In the genomic region with DNA sequence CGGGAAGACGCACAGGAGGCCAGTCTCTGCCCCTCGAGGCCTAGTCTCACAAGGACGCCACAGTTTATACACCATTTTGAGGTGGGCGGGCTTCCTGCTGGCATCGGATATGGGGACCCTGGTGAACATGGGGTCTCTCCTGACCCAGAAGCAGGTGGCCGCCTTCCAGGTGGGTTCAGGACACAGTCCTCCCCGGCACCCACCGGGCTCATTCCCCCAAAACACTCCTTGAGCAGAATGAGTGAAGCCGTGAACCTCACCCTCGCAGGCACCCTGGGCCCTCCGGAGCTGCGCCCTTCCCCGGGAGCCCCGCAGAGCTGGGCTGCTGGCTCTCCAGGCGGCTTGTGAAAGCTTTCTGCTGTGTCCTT, we compare ENCODE assay signal across 15 cellular contexts. TPM values are rescaled to one million over a fixed set of nuclear protein-coding genes. Genes with fewer than 3 reads are reported as not detected.
A peak's percentile ranks its signal among the peaks of the same experiment; 100 is the strongest.
DNase-seq lines count a peak whose midpoint lies in the region; ATAC-seq and TF ChIP-seq lines count a peak whose summit lies in the region.
"Had no signal": no experiment of that assay in that cellular context is flagged by ENCODE, and none has a peak within 500 bp of the region (broad histone marks: within the 10 kb centered on the region; RNA-seq: fewer than 3 reads in every experiment).

No MANE protein-coding gene starts in this region.

- CTCF ChIA-PET in CD8-positive, alpha-beta T cell (lab: Charles Lee) = interaction anchor here (7.9 kb wide), 1 partner anchor 23 kb away, joined by 51 read pairs; no protein-coding TSS in a partner anchor

- no peak overlapping the region for H2AFZ ChIP-seq in SU-DHL-6 (ENCODE audit: low read depth, low read length, severe bottlenecking)

- H3K4me1 ChIP-seq in CD8-positive, alpha-beta T cell (ENCODE audit: insufficient read depth, low read length) = peaks cover 67% of the 10 kb centered on the region
- H3K4me1 ChIP-seq in psoas muscle = peaks cover 55% of the 10 kb centered on the region

- no peaks in the 10 kb centered on the region for H3K27me3 Mint-ChIP-seq in CD8-positive, alpha-beta T cell (ENCODE audit: low read depth)
- H3K27me3 Mint-ChIP-seq in effector memory CD8-positive, alpha-beta T cell = no peaks in the 10 kb centered on the region

- H3K4me3 Mint-ChIP-seq in CD8-positive, alpha-beta T cell = peak overlapping the region; percentile 91
- H3K4me3 Mint-ChIP-seq in effector memory CD8-positive, alpha-beta T cell = peak overlapping the region; percentile 58 to 83

- no peaks in the 10 kb centered on the region for H3K9me3 Mint-ChIP-seq in CD8-positive, alpha-beta T cell
- no peaks in the 10 kb centered on the region for H3K9me3 Mint-ChIP-seq in effector memory CD8-positive, alpha-beta T cell

- peaks cover 8% of the 10 kb centered on the region; the same call in 1 of the 2 replicates for H3F3A ChIP-seq in SU-DHL-6 (ENCODE audit: insufficient read depth)

- H4K20me1 ChIP-seq in SU-DHL-6 (ENCODE audit: low read depth, low read length) = no peaks in the 10 kb centered on the region

- no peak for ATAC-seq in CD8-positive, alpha-beta T cell
- no peak for ATAC-seq in effector memory CD8-positive, alpha-beta T cell (replicated peaks)
- ATAC-seq in psoas muscle = no peak
- no peak for ATAC-seq in GM21576 (IDR thresholded peaks at IDR 0.05; ENCODE audit: unreplicated experiment)
- no peak for ATAC-seq in GM19395 (IDR thresholded peaks at IDR 0.05; ENCODE audit: unreplicated experiment)

- H3K9me3 ChIP-seq in CD8-positive, alpha-beta T cell (ENCODE audit: low read length) = no peaks in the 10 kb centered on the region
- no peaks in the 10 kb centered on the region for H3K9me3 ChIP-seq in SU-DHL-6 (ENCODE audit: insufficient read depth, low read length)
- H3K9me3 ChIP-seq in psoas muscle = no peaks in the 10 kb centered on the region
- H3K9me3 ChIP-seq: MG63 had no signal

- no peaks in the 10 kb centered on the region for H3K36me3 ChIP-seq in CD8-positive, alpha-beta T cell (ENCODE audit: insufficient read depth, low read length)
- H3K36me3 ChIP-seq in SU-DHL-6 (ENCODE audit: low read length) = no peaks in the 10 kb centered on the region
- no peaks in the 10 kb centered on the region for H3K36me3 ChIP-seq in psoas muscle (ENCODE audit: insufficient read depth in 1 of 2, low read depth in 1 of 2)
- H3K36me3 ChIP-seq: MG63 had no signal

- 82 to 93% (median 87%) methylated on average over 16 of the region's 16 CpGs for WGBS in psoas muscle, 3 donors

- peak overlapping the region; percentile 94 for H3K27ac Mint-ChIP-seq in CD8-positive, alpha-beta T cell
- peak overlapping the region; percentile 84 to 94 for H3K27ac Mint-ChIP-seq in effector memory CD8-positive, alpha-beta T cell

- DNase-seq in CD8-positive, alpha-beta T cell = no peak
- DNase-seq in effector memory CD8-positive, alpha-beta T cell = no peak
- DNase-seq in psoas muscle (peak; percentile 18 to 52), AML-193 (lab: John Stamatoyannopoulos, UW) (no peak)
- DNase-seq in NK-92 treated with Interleukin-12 subunit alpha and Interleukin-12 subunit beta, amount 100 ng/mL, for 24 hours (lab: John Stamatoyannopoulos, UW) = no peak
- DNase-seq: COR-L47; cortex of kidney; kidney glomerular epithelial cell; MG63; NCI-H446; stimulated activated CD4-positive, alpha-beta T cell treated with anti-CD3 and anti-CD28 coated beads, Interleukin-2, amount 100 ng/mL, for 24 hours; stimulated activated naive CD4-positive, alpha-beta T cell treated with Interleukin-2 at 50 U/mL for 16 hours had no signal

- H3K27me3 ChIP-seq in CD8-positive, alpha-beta T cell (ENCODE audit: insufficient read depth, low read length) = no peaks in the 10 kb centered on the region
- H3K27me3 ChIP-seq in SU-DHL-6 (ENCODE audit: low read length) (no peaks in the 10 kb centered on the region), psoas muscle (ENCODE audit: insufficient read depth in 3 of 3, low read length in 2 of 3) (no peaks in the 10 kb centered on the region)
- H3K27me3 ChIP-seq: MG63 had no signal

- no peaks in the 10 kb centered on the region for H3K9me2 ChIP-seq in SU-DHL-6 (replicated peaks; ENCODE audit: insufficient read depth, low read length)

- intact Hi-C loops in CD8-positive, alpha-beta T cell (cut with DNase I, micrococcal nuclease) = loop anchor here in 1 of 2 experiments (5.0 to 10.0 kb wide), 2 partner anchors 337 to 630 kb away; a partner anchor contains a TSS
- intact Hi-C loops in psoas muscle (cut with DNase I) = loop anchor here in 1 of 2 donors (2.0 to 5.0 kb wide), 2 partner anchors 37 to 105 kb away; no protein-coding TSS in a partner anchor

- H3K4me3 ChIP-seq in CD8-positive, alpha-beta T cell (ENCODE audit: low read depth, low read length) = no peak overlapping the region
- H3K4me3 ChIP-seq in SU-DHL-6 (ENCODE audit: insufficient read depth, low read length, poor library complexity, severe bottlenecking) (no peak overlapping the region), psoas muscle (peak overlapping the region; percentile 81)
- H3K4me3 ChIP-seq: MG63 had no signal

- no peak for TF ChIP-seq CTCF in CD8-positive, alpha-beta T cell (IDR thresholded peaks at IDR 0.05)
- no peak for TF ChIP-seq CTCF in SU-DHL-6 (IDR thresholded peaks at IDR 0.05; ENCODE audit: insufficient read depth, low read length, poor library complexity, severe bottlenecking)
- no peak for TF ChIP-seq CTCF in psoas muscle (IDR thresholded peaks at IDR 0.05)

- H3K27ac ChIP-seq in CD8-positive, alpha-beta T cell (ENCODE audit: low read depth, low read length) = no peak overlapping the region
- H3K27ac ChIP-seq in SU-DHL-6 (ENCODE audit: low read depth, low read length) = 0 out of 2 replicates have a peak overlapping the region, but pooled peaks have one; percentile 17
- peak overlapping the region; percentile 94 for H3K27ac ChIP-seq in psoas muscle

- peak overlapping the region; percentile 5 for H3K4me2 ChIP-seq in SU-DHL-6 (ENCODE audit: low read depth, low read length, poor library complexity, severe bottlenecking)

- H3K4me1 Mint-ChIP-seq in CD8-positive, alpha-beta T cell (ENCODE audit: low read depth) = peaks cover 60% of the 10 kb centered on the region
- peaks cover 47 to 51% of the 10 kb centered on the region in 2 donors for H3K4me1 Mint-ChIP-seq in effector memory CD8-positive, alpha-beta T cell (ENCODE audit: low read depth in 2 of 2)

- peaks cover 23% of the 10 kb centered on the region; the same call in 1 of the 2 replicates for H3K79me2 ChIP-seq in SU-DHL-6 (ENCODE audit: insufficient read depth, low read length)

- no peak overlapping the region for H3K9ac ChIP-seq in SU-DHL-6 (ENCODE audit: low read length)

- peaks cover 17% of the 10 kb centered on the region for H3K36me3 Mint-ChIP-seq in CD8-positive, alpha-beta T cell
- H3K36me3 Mint-ChIP-seq in effector memory CD8-positive, alpha-beta T cell (ENCODE audit: insufficient read depth) = peaks cover 45% of the 10 kb centered on the region

- POLR2A ChIA-PET in CD8-positive, alpha-beta T cell (lab: Charles Lee) = interaction anchor here (0.7 to 0.8 kb wide), 2 partner anchors 12 to 122 kb away, joined by 3 read pairs; no protein-coding TSS in a partner anchor

RNA-seq across cellular contexts. Expression of a gene that starts 6.5 kb away (rescaled TPM):
- 10 to 100 TPM; 91.1 to 93.7 TPM for total RNA-seq in CD8-positive, alpha-beta T cell
- 10 to 100 TPM; 21.0 to 28.7 (median 24.2) TPM for total RNA-seq in psoas muscle
- polyA plus RNA-seq in psoas muscle = 10 to 100 TPM in 2 of 3 donors, 1 to 10 TPM in 1; 3.0 to 20.8 (median 15.4) TPM

Comparison
In these comparisons a context has a peak if more than half of its experiments do, and no peak if none do; other contexts are left out.
1. DNase-seq: peak in psoas muscle (2 of 2); none in CD8-positive, alpha-beta T cell (0 of 7), effector memory CD8-positive, alpha-beta T cell (0 of 3), AML-193 (0 of 2) and NK-92 treated with Interleukin-12 subunit alpha and Interleukin-12 subunit beta, amount 100 ng/mL, for 24 hours (single experiment).